Comparison of ENCODE assay signal across 8 cellular contexts in the genomic region with DNA sequence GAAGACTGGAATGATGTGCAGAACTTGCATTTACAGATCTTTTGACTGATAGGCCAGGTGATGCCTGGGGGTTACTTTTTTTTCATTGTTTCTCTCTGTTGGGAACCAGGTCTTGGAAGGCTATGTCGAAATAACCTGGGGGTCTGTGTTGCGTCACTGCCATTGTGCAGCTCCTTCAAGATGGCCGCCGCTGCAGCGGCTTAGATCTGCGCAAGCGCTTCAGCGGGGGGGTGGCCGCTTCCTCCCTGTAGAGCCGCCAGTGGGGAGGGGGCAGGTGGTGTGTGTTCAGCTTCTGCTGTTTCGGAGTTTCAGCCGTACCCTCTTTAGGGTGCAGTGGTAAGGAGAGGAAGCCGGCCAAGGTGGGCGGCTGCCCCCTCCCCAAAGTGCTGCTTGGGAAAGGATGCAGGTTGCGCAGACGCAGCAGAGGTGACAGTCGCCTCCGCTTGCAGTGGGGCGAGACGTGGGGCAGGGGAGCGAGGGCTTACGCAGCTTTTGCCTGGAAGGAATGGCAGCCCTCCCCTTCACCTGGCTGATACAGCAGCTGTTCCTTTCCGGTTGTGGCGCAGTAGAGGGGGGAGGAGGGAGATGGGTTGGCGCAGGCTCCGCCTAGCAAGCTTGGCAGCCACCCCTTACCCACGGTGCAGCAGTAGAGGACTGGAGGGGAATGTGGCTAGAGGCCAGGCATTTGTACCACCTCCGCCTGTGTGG. TPM values are rescaled to one million over a fixed set of nuclear protein-coding genes. Genes with fewer than 3 reads are reported as not detected.
A peak's percentile ranks its signal among the peaks of the same experiment; 100 is the strongest.
DNase-seq lines count a peak whose midpoint lies in the region; ATAC-seq, FAIRE-seq and TF ChIP-seq lines count a peak whose summit lies in the region.

No MANE protein-coding gene starts in this region.

- no peak for TF ChIP-seq EP300 in A549 (IDR thresholded peaks at IDR 0.05)

- H3K27ac Mint-ChIP-seq in endodermal cell (peak overlapping the region; percentile 91), mesothelial cell of epicardium (peak overlapping the region; percentile 96)

- DNase-seq in A549 (ENCODE audit: low read depth in 1 of 2, low spot score in 1 of 2) (peak; percentile 40 to 83), NCI-H524 (lab: John Stamatoyannopoulos, UW) (peak; percentile 68 to 72), endodermal cell (peak; percentile 88), mesothelial cell of epicardium (ENCODE audit: low spot score in 2 of 2, unreplicated experiment in 2 of 2) (peak; percentile 51 to 75)
- DNase-seq in activated CD8-positive, alpha-beta memory T cell treated with anti-CD3 and anti-CD28 coated beads, Interleukin-2, amount 50 U/mL, for 24 hours (ENCODE audit: extremely low read depth): peak; percentile 44
- DNase-seq in stimulated activated CD8-positive, alpha-beta memory T cell treated with anti-CD3 and anti-CD28 coated beads, Interleukin-15, amount 100 ng/mL, for 24 hours (ENCODE audit: low read depth): peak; percentile 26

- CTCF ChIA-PET in A549 (lab: Yijun Ruan, JAX): no interaction called here

- peaks cover 16% of the 10 kb centered on the region for H3K36me3 Mint-ChIP-seq in endodermal cell (ENCODE audit: low read depth)
- peaks cover 2% of the 10 kb centered on the region for H3K36me3 Mint-ChIP-seq in mesothelial cell of epicardium

- 1% methylated on average over 14 of the region's 28 CpGs for WGBS in A549 (ENCODE audit: missing lambda C conversion rate)
- WGBS in endodermal cell (ENCODE audit: insufficient coverage in 1 of 2, insufficient read length in 1 of 2), 2 experiments: 45 to 49% methylated on average over 6 to 28 of the region's 28 CpGs

- H3K4me3 ChIP-seq in A549 (peak overlapping the region; percentile 68), endodermal cell (ENCODE audit: low read length) (peak overlapping the region; percentile 90)

- peak overlapping the region; percentile 76 for H3K4me2 ChIP-seq in A549

- peaks cover 24% of the 10 kb centered on the region for H3K36me3 ChIP-seq in endodermal cell (ENCODE audit: control insufficient read depth, insufficient read depth, low read length)

- peak; percentile 18; the same call in 1 of the 2 replicates for TF ChIP-seq POLR2A in A549 (IDR thresholded peaks at IDR 0.05; ENCODE audit: low read length)

- ATAC-seq in A549 (peak; percentile 77 to 81), GM18858 (IDR thresholded peaks at IDR 0.05; ENCODE audit: unreplicated experiment) (peak; percentile 64), HG03108 (IDR thresholded peaks at IDR 0.05; ENCODE audit: unreplicated experiment) (peak; percentile 66)

- H3K4me1 ChIP-seq in A549 (no peaks in the 10 kb centered on the region), endodermal cell (ENCODE audit: control insufficient read depth, insufficient read depth, low read length) (no peaks in the 10 kb centered on the region)

- H3K9me3 Mint-ChIP-seq in endodermal cell (peaks cover 50% of the 10 kb centered on the region), mesothelial cell of epicardium (peaks cover 6% of the 10 kb centered on the region)

- peak overlapping the region; percentile 96 for H3K4me3 Mint-ChIP-seq in endodermal cell
- peak overlapping the region; percentile 90 for H3K4me3 Mint-ChIP-seq in mesothelial cell of epicardium

- FAIRE-seq in A549 (lab: Jason Lieb, UNC): no peak

- TF ChIP-seq CTCF in A549 (IDR thresholded peaks at IDR 0.05) (no peak), endodermal cell (conservative IDR thresholded peaks at IDR 0.05) (no peak), mesothelial cell of epicardium (IDR thresholded peaks at IDR 0.05; ENCODE audit: unreplicated experiment) (no peak)

- H3K27me3 ChIP-seq in endodermal cell (ENCODE audit: control insufficient read depth, insufficient read depth, low read length, poor library complexity, severe bottlenecking): no peaks in the 10 kb centered on the region

- H3K9ac ChIP-seq in endodermal cell (ENCODE audit: extremely low read depth, low read length, poor library complexity, severe bottlenecking): peak overlapping the region; percentile 92

- no peaks in the 10 kb centered on the region for H3K27me3 Mint-ChIP-seq in endodermal cell (ENCODE audit: insufficient read depth)
- H3K27me3 Mint-ChIP-seq in mesothelial cell of epicardium (ENCODE audit: low read depth): no peaks in the 10 kb centered on the region

- no peak for TF ChIP-seq RAD21 in A549 (conservative IDR thresholded peaks at IDR 0.05 in 1 of 2, IDR thresholded peaks at IDR 0.05 in 1 of 2)

- H3K9me3 ChIP-seq in A549 (peaks cover 18% of the 10 kb centered on the region; the same call in 1 of the 3 replicates), endodermal cell (ENCODE audit: control insufficient read depth, low read length) (peaks cover 35% of the 10 kb centered on the region)

- POLR2A ChIA-PET in A549 (lab: Yijun Ruan, JAX): no interaction called here

- H3K4me1 Mint-ChIP-seq in endodermal cell: peaks cover 19% of the 10 kb centered on the region
- H3K4me1 Mint-ChIP-seq in mesothelial cell of epicardium: peaks cover 12% of the 10 kb centered on the region

- H3K27ac ChIP-seq in A549 (peak overlapping the region; percentile 79 to 98), endodermal cell (ENCODE audit: low read depth, low read length) (peak overlapping the region; percentile 88)

TF ChIP-seq in A549, 52 proteins besides CTCF, POLR2A, EP300 and RAD21:
- TF ChIP-seq MAFK (IDR thresholded peaks at IDR 0.05; ENCODE audit: partially characterized antibody) (no peak), CHD4 (IDR thresholded peaks at IDR 0.05; ENCODE audit: borderline replicate concordance) (no peak), RCOR1 (IDR thresholded peaks at IDR 0.05; ENCODE audit: low read depth, low read length) (no peak), CEBPB (IDR thresholded peaks at IDR 0.05) (peak; percentile 92 to 94), JUN (IDR thresholded peaks at IDR 0.05) (peak in 1 of 2 experiments; percentile 26; a peak in 1 of 5 replicates), KDM5A (IDR thresholded peaks at IDR 0.05) (no peak)
- TF ChIP-seq, protein P1, sequence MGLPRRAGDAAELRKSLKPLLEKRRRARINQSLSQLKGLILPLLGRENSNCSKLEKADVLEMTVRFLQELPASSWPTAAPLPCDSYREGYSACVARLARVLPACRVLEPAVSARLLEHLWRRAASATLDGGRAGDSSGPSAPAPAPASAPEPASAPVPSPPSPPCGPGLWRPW (IDR thresholded peaks at IDR 0.05): peak; percentile 56; the same call in 1 of the 2 replicates
- TF ChIP-seq, protein P2, sequence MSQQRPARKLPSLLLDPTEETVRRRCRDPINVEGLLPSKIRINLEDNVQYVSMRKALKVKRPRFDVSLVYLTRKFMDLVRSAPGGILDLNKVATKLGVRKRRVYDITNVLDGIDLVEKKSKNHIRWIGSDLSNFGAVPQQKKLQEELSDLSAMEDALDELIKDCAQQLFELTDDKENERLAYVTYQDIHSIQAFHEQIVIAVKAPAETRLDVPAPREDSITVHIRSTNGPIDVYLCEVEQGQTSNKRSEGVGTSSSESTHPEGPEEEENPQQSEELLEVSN (IDR thresholded peaks at IDR 0.05; ENCODE audit: borderline replicate concordance, low read depth): no peak

RNA-seq across cellular contexts. Expression of a gene that starts 1.5 kb away (rescaled TPM):
- polyA plus RNA-seq in A549 (2011; rRNA removed) (151 and 185 TPM in 2 replicates), A549 (2017; fragmentation: RNase III; extraction: RNeasy Plus Mini Kit Qiagen cat#74134 plus additional on column Dnase treatment) (109 to 128 TPM (median 124 TPM) in 3 replicates)
- 119 and 123 TPM in 2 replicates for polyA plus RNA-seq in A549 (2012; cell fraction: cytosol; rRNA removed)
- 111 and 115 TPM in 2 replicates for polyA plus RNA-seq in A549 (2012; cell fraction: nucleus; rRNA removed)
- polyA minus RNA-seq in A549 (2011; rRNA and poly(A)+ RNA removed): 68.5 and 86.0 TPM in 2 replicates
- total RNA-seq in endodermal cell (100 to 1,000 TPM; 287 to 299 TPM), mesothelial cell of epicardium (156 to 164 TPM (median 160 TPM) in 3 replicates)
- polyA plus RNA-seq in endodermal cell (2013, experiment 1 of 2): 339 TPM
- 291 TPM for polyA plus RNA-seq in endodermal cell (2013, experiment 2 of 2)

RNA-seq across cellular contexts. Expression of a gene that starts 1.5 kb away (rescaled TPM):
- 11.1 and 13.9 TPM in 2 replicates for polyA plus RNA-seq in A549 (2011; rRNA removed)
- polyA plus RNA-seq in A549 (2012; cell fraction: cytosol; rRNA removed): 2.5 and 4.9 TPM in 2 replicates
- 0.91 and 1.8 TPM in 2 replicates for polyA plus RNA-seq in A549 (2012; cell fraction: nucleus; rRNA removed)
- 29.2 to 30.8 TPM (median 30.8 TPM) in 3 replicates for polyA plus RNA-seq in A549 (2017; fragmentation: RNase III; extraction: RNeasy Plus Mini Kit Qiagen cat#74134 plus additional on column Dnase treatment)
- polyA minus RNA-seq in A549 (2011; rRNA and poly(A)+ RNA removed): 63.5 and 98.2 TPM in 2 replicates
- total RNA-seq in endodermal cell: 10 to 100 TPM; 21.8 to 27.2 TPM
- 24.9 TPM for polyA plus RNA-seq in endodermal cell (2013, experiment 1 of 2)
- 42.8 TPM for polyA plus RNA-seq in endodermal cell (2013, experiment 2 of 2)
- 22.6 to 33.1 TPM (median 27.0 TPM) in 3 replicates for total RNA-seq in mesothelial cell of epicardium

Comparison
In these comparisons a context has a peak if more than half of its experiments do, and no peak if none do; other contexts are left out.
1. Peak in every context shown above with its lines: DNase-seq, ATAC-seq, H3K4me3 ChIP-seq and H3K27ac ChIP-seq.
2. DNase-seq: peak in every context shown above with its lines; median percentile 88 in endodermal cell; 70 in NCI-H524; 63 in mesothelial cell of epicardium; 62 in A549; 44 in activated CD8-positive, alpha-beta memory T cell treated with anti-CD3 and anti-CD28 coated beads, Interleukin-2, amount 50 U/mL, for 24 hours; 26 in stimulated activated CD8-positive, alpha-beta memory T cell treated with anti-CD3 and anti-CD28 coated beads, Interleukin-15, amount 100 ng/mL, for 24 hours.